Comparison of ENCODE assay signal across 1 cellular context in genomic region chr9:88994820-88995180, GRCh38.
TF ChIP-seq lines count a peak whose summit lies in the region.

No MANE protein-coding gene starts in this region.

TF ChIP-seq in GM23338, 12 proteins besides CTCF, POLR2A, EP300 and RAD21 (continued from another document):
- TF ChIP-seq CREB1 (CRISPR knock-in tag; IDR thresholded peaks at IDR 0.05; ENCODE audit: low read depth) (no peak), NANOG (IDR thresholded peaks at IDR 0.05; ENCODE audit: borderline replicate concordance) (no peak), POLR2AphosphoS5 (IDR thresholded peaks at IDR 0.05; ENCODE audit: low read depth) (no peak), STAT1 (IDR thresholded peaks at IDR 0.05; ENCODE audit: unreplicated experiment) (no peak), ZNF114 (CRISPR knock-in tag; IDR thresholded peaks at IDR 0.05) (no peak), EZH2phosphoT487 (IDR thresholded peaks at IDR 0.05; ENCODE audit: unreplicated experiment) (no peak)
- TF ChIP-seq, protein P1, sequence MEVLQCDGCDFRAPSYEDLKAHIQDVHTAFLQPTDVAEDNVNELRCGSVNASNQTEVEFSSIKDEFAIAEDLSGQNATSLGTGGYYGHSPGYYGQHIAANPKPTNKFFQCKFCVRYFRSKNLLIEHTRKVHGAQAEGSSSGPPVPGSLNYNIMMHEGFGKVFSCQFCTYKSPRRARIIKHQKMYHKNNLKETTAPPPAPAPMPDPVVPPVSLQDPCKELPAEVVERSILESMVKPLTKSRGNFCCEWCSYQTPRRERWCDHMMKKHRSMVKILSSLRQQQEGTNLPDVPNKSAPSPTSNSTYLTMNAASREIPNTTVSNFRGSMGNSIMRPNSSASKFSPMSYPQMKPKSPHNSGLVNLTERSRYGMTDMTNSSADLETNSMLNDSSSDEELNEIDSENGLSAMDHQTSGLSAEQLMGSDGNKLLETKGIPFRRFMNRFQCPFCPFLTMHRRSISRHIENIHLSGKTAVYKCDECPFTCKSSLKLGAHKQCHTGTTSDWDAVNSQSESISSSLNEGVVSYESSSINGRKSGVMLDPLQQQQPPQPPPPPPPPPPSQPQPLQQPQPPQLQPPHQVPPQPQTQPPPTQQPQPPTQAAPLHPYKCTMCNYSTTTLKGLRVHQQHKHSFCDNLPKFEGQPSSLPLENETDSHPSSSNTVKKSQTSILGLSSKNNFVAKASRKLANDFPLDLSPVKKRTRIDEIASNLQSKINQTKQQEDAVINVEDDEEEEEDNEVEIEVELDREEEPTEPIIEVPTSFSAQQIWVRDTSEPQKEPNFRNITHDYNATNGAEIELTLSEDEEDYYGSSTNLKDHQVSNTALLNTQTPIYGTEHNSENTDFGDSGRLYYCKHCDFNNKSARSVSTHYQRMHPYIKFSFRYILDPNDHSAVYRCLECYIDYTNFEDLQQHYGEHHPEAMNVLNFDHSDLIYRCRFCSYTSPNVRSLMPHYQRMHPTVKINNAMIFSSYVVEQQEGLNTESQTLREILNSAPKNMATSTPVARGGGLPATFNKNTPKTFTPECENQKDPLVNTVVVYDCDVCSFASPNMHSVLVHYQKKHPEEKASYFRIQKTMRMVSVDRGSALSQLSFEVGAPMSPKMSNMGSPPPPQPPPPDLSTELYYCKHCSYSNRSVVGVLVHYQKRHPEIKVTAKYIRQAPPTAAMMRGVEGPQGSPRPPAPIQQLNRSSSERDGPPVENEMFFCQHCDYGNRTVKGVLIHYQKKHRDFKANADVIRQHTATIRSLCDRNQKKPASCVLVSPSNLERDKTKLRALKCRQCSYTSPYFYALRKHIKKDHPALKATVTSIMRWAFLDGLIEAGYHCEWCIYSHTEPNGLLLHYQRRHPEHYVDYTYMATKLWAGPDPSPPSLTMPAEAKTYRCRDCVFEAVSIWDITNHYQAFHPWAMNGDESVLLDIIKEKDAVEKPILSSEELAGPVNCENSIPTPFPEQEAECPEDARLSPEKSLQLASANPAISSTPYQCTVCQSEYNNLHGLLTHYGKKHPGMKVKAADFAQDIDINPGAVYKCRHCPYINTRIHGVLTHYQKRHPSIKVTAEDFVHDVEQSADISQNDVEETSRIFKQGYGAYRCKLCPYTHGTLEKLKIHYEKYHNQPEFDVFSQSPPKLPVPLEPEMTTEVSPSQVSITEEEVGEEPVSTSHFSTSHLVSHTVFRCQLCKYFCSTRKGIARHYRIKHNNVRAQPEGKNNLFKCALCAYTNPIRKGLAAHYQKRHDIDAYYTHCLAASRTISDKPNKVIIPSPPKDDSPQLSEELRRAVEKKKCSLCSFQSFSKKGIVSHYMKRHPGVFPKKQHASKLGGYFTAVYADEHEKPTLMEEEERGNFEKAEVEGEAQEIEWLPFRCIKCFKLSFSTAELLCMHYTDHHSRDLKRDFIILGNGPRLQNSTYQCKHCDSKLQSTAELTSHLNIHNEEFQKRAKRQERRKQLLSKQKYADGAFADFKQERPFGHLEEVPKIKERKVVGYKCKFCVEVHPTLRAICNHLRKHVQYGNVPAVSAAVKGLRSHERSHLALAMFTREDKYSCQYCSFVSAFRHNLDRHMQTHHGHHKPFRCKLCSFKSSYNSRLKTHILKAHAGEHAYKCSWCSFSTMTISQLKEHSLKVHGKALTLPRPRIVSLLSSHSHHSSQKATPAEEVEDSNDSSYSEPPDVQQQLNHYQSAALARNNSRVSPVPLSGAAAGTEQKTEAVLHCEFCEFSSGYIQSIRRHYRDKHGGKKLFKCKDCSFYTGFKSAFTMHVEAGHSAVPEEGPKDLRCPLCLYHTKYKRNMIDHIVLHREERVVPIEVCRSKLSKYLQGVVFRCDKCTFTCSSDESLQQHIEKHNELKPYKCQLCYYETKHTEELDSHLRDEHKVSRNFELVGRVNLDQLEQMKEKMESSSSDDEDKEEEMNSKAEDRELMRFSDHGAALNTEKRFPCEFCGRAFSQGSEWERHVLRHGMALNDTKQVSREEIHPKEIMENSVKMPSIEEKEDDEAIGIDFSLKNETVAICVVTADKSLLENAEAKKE (CRISPR knock-in tag; IDR thresholded peaks at IDR 0.05): no peak
